Comparison of ENCODE assay signal across 28 cellular contexts in genomic region chr4:718460-718859, GRCh38. TPM values are rescaled to one million over a fixed set of nuclear protein-coding genes. Genes with fewer than 3 reads are reported as not detected.
"Had no signal": no experiment of that assay in that cellular context is flagged by ENCODE, and none has a peak within 500 bp of the region (broad histone marks: within the 10 kb centered on the region; RNA-seq: fewer than 3 reads in every experiment).

No MANE protein-coding gene starts in this region.

- H3K9me3 Mint-ChIP-seq: activated naive CD8-positive, alpha-beta T cell treated with anti-CD3 and anti-CD28 coated beads, Interleukin-2, amount 10 ng/mL, durations not matched to agents 7 days and 5 days; T-helper 1 cell treated with Interleukin-12 subunit alpha and Interleukin-12 subunit beta and Interleukin-4 antibody, amounts not matched to agents 30 μg/mL and 1 μg/mL, for 36 hours; WTC11 had no signal

- H3K27me3 ChIP-seq: MG63, Peyer's patch, SJSA1 had no signal

- DNase-seq: activated CD4-positive, alpha-beta T cell treated with anti-CD3 and anti-CD28 coated beads for 48 hours; activated CD4-positive, alpha-beta T cell treated with anti-CD3 and anti-CD28 coated beads, Interleukin-2, amount 50 U/mL, for 4 hours; activated CD4-positive, CD25-positive, alpha-beta regulatory T cell treated with anti-CD3 and anti-CD28 coated beads, Interleukin-2, amount 50 U/mL, for 72 hours; activated CD8-positive, alpha-beta memory T cell treated with anti-CD3 and anti-CD28 coated beads, Interleukin-2, amount 50 U/mL, for 48 hours; activated CD8-positive, alpha-beta T cell treated with anti-CD3 and anti-CD28 coated beads, Interleukin-2, amount 10 ng/mL, durations not matched to agents 7 days and 5 days; activated naive CD4-positive, alpha-beta T cell treated with anti-CD3 and anti-CD28 coated beads, Interleukin-2, amount 50 U/mL, for 16 hours; activated naive CD8-positive, alpha-beta T cell treated with anti-CD3 and anti-CD28 coated beads, Interleukin-2, amount 10 ng/mL, durations not matched to agents 7 days and 5 days; activated T-cell treated with anti-CD3 and anti-CD28 coated beads, Interleukin-2, amount 50 U/mL, for 1 hour; aorta; MG63; MV-4-11; NCI-H1092 treated with DMSO at 0.1 percent for 48 hours; NCI-H1417 treated with DMSO at 0.1 percent for 48 hours; NCI-H1694 treated with DMSO at 0.1 percent for 48 hours; NCI-H2029 treated with DMSO at 0.1 percent for 48 hours; NCI-H345; NCI-H510A treated with DMSO at 0.1 percent for 48 hours; NCI-H69; NK-92 treated with Interleukin-12 subunit alpha and Interleukin-12 subunit beta, amount 100 ng/mL, for 24 hours; OCI-M1; Peyer's patch; SHP77 had no signal

- H3K36me3 ChIP-seq: MG63, SJSA1 had no signal

- H3K9me3 ChIP-seq: MG63, Peyer's patch, SJSA1 had no signal

- H3K27ac Mint-ChIP-seq: activated CD8-positive, alpha-beta T cell treated with anti-CD3 and anti-CD28 coated beads, Interleukin-2, amount 10 ng/mL, durations not matched to agents 7 days and 5 days; activated naive CD8-positive, alpha-beta T cell treated with anti-CD3 and anti-CD28 coated beads, Interleukin-2, amount 10 ng/mL, durations not matched to agents 7 days and 5 days; IgD-negative memory B cell; T-helper 1 cell treated with Interleukin-12 subunit alpha and Interleukin-12 subunit beta and Interleukin-4 antibody, amounts not matched to agents 30 μg/mL and 1 μg/mL, for 36 hours had no signal

- H3K27ac ChIP-seq: KMS-11, Peyer's patch, RWPE1, SJSA1 had no signal

- ATAC-seq: activated CD8-positive, alpha-beta T cell treated with anti-CD3 and anti-CD28 coated beads, Interleukin-2, amount 10 ng/mL, durations not matched to agents 7 days and 5 days; WTC11 had no signal

- H3K4me1 ChIP-seq: SJSA1 had no signal

- H3K4me1 Mint-ChIP-seq: WTC11 had no signal

- H3K4me3 ChIP-seq: MG63, Peyer's patch, SJSA1 had no signal

- H3K4me3 Mint-ChIP-seq: activated CD8-positive, alpha-beta T cell treated with anti-CD3 and anti-CD28 coated beads, Interleukin-2, amount 10 ng/mL, durations not matched to agents 7 days and 5 days; activated naive CD8-positive, alpha-beta T cell treated with anti-CD3 and anti-CD28 coated beads, Interleukin-2, amount 10 ng/mL, durations not matched to agents 7 days and 5 days; IgD-negative memory B cell; T-helper 1 cell treated with Interleukin-12 subunit alpha and Interleukin-12 subunit beta and Interleukin-4 antibody, amounts not matched to agents 30 μg/mL and 1 μg/mL, for 36 hours; WTC11 had no signal

- H3K27me3 Mint-ChIP-seq: activated naive CD8-positive, alpha-beta T cell treated with anti-CD3 and anti-CD28 coated beads, Interleukin-2, amount 10 ng/mL, durations not matched to agents 7 days and 5 days; IgD-negative memory B cell had no signal

- H3K36me3 Mint-ChIP-seq: IgD-negative memory B cell had no signal

RNA-seq across cellular contexts. Expression of gene SLC49A3, which starts 29.5 kb away (rescaled TPM):
- total RNA-seq: SJSA1 had no signal
